25 cellular contexts compared by ENCODE assay signal in the genomic region with DNA sequence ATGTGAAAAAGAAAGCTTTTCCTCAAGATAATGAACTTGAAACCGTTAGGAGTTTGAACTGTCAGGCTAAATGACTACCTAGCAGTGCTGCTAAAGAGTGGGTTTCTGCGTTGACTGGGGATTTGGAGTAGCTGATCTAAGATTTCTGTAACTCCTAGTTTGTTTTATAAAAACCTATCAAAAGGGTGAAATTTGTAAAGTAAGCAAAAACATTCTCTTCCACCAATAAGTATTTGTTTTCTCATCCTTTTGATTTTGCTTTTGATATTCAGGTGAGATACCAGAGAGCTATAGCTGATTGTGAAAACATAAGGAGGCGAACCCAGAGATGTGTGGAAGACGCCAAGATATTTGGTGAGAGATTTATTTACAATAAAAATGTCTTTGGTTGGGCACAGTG. TPM values are rescaled to one million over a fixed set of nuclear protein-coding genes. Genes with fewer than 3 reads are reported as not detected.
DNase-seq lines count a peak whose midpoint lies in the region; ATAC-seq, FAIRE-seq and TF ChIP-seq lines count a peak whose summit lies in the region.
"Had no signal": no experiment of that assay in that cellular context is flagged by ENCODE, and none has a peak within 500 bp of the region (broad histone marks: within the 10 kb centered on the region; RNA-seq: fewer than 3 reads in every experiment).

No MANE protein-coding gene starts in this region.

- CTCF ChIA-PET in CD4-positive, alpha-beta memory T cell (lab: Charles Lee; ENCODE audit: partially characterized antibody): interaction anchor here (1.3 to 26.0 kb wide), 3 partner anchors 9 to 213 kb away, joined by 3 to 337 read pairs (median 13); partner anchors contain the start of gene PCYOX1L

- H3K27me3 ChIP-seq in CD4-positive, alpha-beta memory T cell (ENCODE audit: insufficient read depth, low read length): no peaks in the 10 kb centered on the region
- H3K27me3 ChIP-seq in transverse colon (no peaks in the 10 kb centered on the region), right cardiac atrium (ENCODE audit: control insufficient read depth, insufficient read depth) (no peaks in the 10 kb centered on the region)
- H3K27me3 ChIP-seq: BLaER1, heart right ventricle, neutrophil had no signal

- TF ChIP-seq POLR2A in transverse colon (IDR thresholded peaks at IDR 0.05): no peak

- intact Hi-C loops in CD4-positive, alpha-beta memory T cell (cut with micrococcal nuclease): loop anchor here (2.0 to 10.0 kb wide), 4 partner anchors 109 to 965 kb away; partner anchors contain the start of genes CSNK1A1, FBXO38 and SLC26A2
- intact Hi-C loops in transverse colon (cut with DNase I; ENCODE audit: low total_unique reads): no loop called here
- intact Hi-C loops in right cardiac atrium (cut with DNase I): no loop called here

- peaks cover 63% of the 10 kb centered on the region for H3K36me3 Mint-ChIP-seq in activated T-cell treated with anti-CD3 and anti-CD28 coated beads, Interleukin-2, amount 50 U/mL, for 4 hours (ENCODE audit: insufficient read depth)
- H3K36me3 Mint-ChIP-seq in CD4-positive, alpha-beta memory T cell: peaks cover 59 to 77% of the 10 kb centered on the region in 2 donors
- peaks cover 21% of the 10 kb centered on the region for H3K36me3 Mint-ChIP-seq in T-helper 17 cell (ENCODE audit: low read depth)
- H3K36me3 Mint-ChIP-seq in endothelial cell (ENCODE audit: low read depth, unreplicated experiment): peaks cover 44% of the 10 kb centered on the region

- no peak for TF ChIP-seq EP300 in transverse colon (IDR thresholded peaks at IDR 0.05; ENCODE audit: low read depth)

- POLR2A ChIA-PET in CD4-positive, alpha-beta memory T cell (lab: Charles Lee; ENCODE audit: partially characterized antibody): interaction anchor here (0.9 to 8.6 kb wide), 8 partner anchors 8 to 651 kb away, joined by 3 to 289 read pairs (median 4); partner anchors contain the start of genes PCYOX1L and TIGD6

- WGBS in transverse colon (ENCODE audit: low coverage in 1 of 2), 2 donors: 88 to 89% methylated on average over 4 of the region's 4 CpGs
- 86% methylated on average over 4 of the region's 4 CpGs for WGBS in right cardiac atrium

- H3K27ac Mint-ChIP-seq in CD4-positive, alpha-beta memory T cell: peak overlapping the region; percentile 87 to 99 (median 94)
- H3K27ac Mint-ChIP-seq in T-helper 17 cell (peak overlapping the region; percentile 95), endothelial cell (ENCODE audit: unreplicated experiment) (no peak overlapping the region)

- H3K4me3 Mint-ChIP-seq in activated T-cell treated with anti-CD3 and anti-CD28 coated beads, Interleukin-2, amount 50 U/mL, for 4 hours: peak overlapping the region; percentile 98
- H3K4me3 Mint-ChIP-seq in CD4-positive, alpha-beta memory T cell: peak overlapping the region; percentile 79 to 99 (median 96)
- H3K4me3 Mint-ChIP-seq in T-helper 17 cell (peak overlapping the region; percentile 92), endothelial cell (ENCODE audit: unreplicated experiment) (peak overlapping the region; percentile 50)

- peak overlapping the region; percentile 61 for H3K27ac ChIP-seq in CD4-positive, alpha-beta memory T cell (ENCODE audit: low read depth, low read length)
- H3K27ac ChIP-seq in transverse colon (no peak overlapping the region), right cardiac atrium (ENCODE audit: low read length) (no peak overlapping the region)
- H3K27ac ChIP-seq: BLaER1, neutrophil, psoas muscle had no signal

- no peak for FAIRE-seq in RCC 7860 (lab: Jason Lieb, UNC)
- FAIRE-seq: H54, TTC549, urothelium cell line had no signal

- in situ Hi-C loops in transverse colon (cut with MboI; ENCODE audit: low pct_ligation_motif_present in 1 of 4, low pct_unique_long_range_greater_than_20kb in 1 of 4, low sequenced_read_pairs in 3 of 4): loop anchor here in 1 of 4 donors (25.0 kb wide), 1 partner anchor 213 kb away; the partner anchor contains the start of gene CSNK1A1

- no peak for DNase-seq in activated T-cell treated with anti-CD3 and anti-CD28 coated beads, Interleukin-2, amount 50 U/mL, for 4 hours
- DNase-seq in activated T-cell treated with anti-CD3 and anti-CD28 coated beads, Interleukin-2, amount 50 U/mL, for 1 hour: no peak
- DNase-seq in CD4-positive, alpha-beta memory T cell: no peak
- DNase-seq in T-helper 17 cell (no peak), endothelial cell (ENCODE audit: low spot score) (no peak), RCC 7860 (ENCODE audit: low spot score) (no peak), transverse colon (no peak), right cardiac atrium (no peak)
- DNase-seq: activated CD4-positive, CD25-positive, alpha-beta regulatory T cell treated with anti-CD3 and anti-CD28 coated beads, Interleukin-2, amount 50 U/mL, for 72 hours; activated CD8-positive, alpha-beta memory T cell treated with anti-CD3 and anti-CD28 coated beads, Interleukin-2, amount 50 U/mL, for 48 hours; cerebellar nuclear complex; foreskin fibroblast; heart right ventricle; KG1; MV-4-11; OCI-M1; psoas muscle; stimulated activated CD8-positive, alpha-beta memory T cell treated with anti-CD3 and anti-CD28 coated beads, Interleukin-4, amount 100 ng/mL, for 48 hours had no signal

- H3K36me3 ChIP-seq in CD4-positive, alpha-beta memory T cell (ENCODE audit: insufficient read depth, low read length): peaks cover 54% of the 10 kb centered on the region
- H3K36me3 ChIP-seq in transverse colon: peaks cover 0 to 43% (median 16%) of the 10 kb centered on the region in 4 donors

- no peaks in the 10 kb centered on the region for H3K27me3 Mint-ChIP-seq in activated T-cell treated with anti-CD3 and anti-CD28 coated beads, Interleukin-2, amount 50 U/mL, for 4 hours (ENCODE audit: low read depth)
- H3K27me3 Mint-ChIP-seq in CD4-positive, alpha-beta memory T cell: no peaks in the 10 kb centered on the region
- H3K27me3 Mint-ChIP-seq in T-helper 17 cell (no peaks in the 10 kb centered on the region), endothelial cell (ENCODE audit: unreplicated experiment) (peaks cover 14% of the 10 kb centered on the region)

- no peaks in the 10 kb centered on the region for H3K9me3 ChIP-seq in CD4-positive, alpha-beta memory T cell (ENCODE audit: control insufficient read depth in 1 of 2, low read length in 2 of 2)
- H3K9me3 ChIP-seq in T-helper 17 cell (ENCODE audit: control insufficient read depth, low read length, poor library complexity, severe bottlenecking): no peaks in the 10 kb centered on the region
- no peaks in the 10 kb centered on the region for H3K9me3 ChIP-seq in transverse colon
- no peaks in the 10 kb centered on the region for H3K9me3 ChIP-seq in right cardiac atrium (ENCODE audit: control insufficient read depth, low read length)
- H3K9me3 ChIP-seq: BLaER1, heart right ventricle, neutrophil, psoas muscle had no signal

- TF ChIP-seq CTCF in endothelial cell (IDR thresholded peaks at IDR 0.05; ENCODE audit: unreplicated experiment) (no peak), transverse colon (IDR thresholded peaks at IDR 0.05) (no peak)

- ATAC-seq in activated T-cell treated with anti-CD3 and anti-CD28 coated beads, Interleukin-2, amount 50 U/mL, for 4 hours: no peak
- ATAC-seq in T-helper 17 cell: no peak
- ATAC-seq in right cardiac atrium: no peak
- ATAC-seq: heart right ventricle, psoas muscle, Right ventricle myocardium inferior had no signal

- H3K4me3 ChIP-seq in CD4-positive, alpha-beta memory T cell (ENCODE audit: low read length in 2 of 2): no peak overlapping the region
- no peak overlapping the region for H3K4me3 ChIP-seq in transverse colon
- no peak overlapping the region for H3K4me3 ChIP-seq in right cardiac atrium (ENCODE audit: low read length)
- H3K4me3 ChIP-seq: BLaER1, heart right ventricle, psoas muscle had no signal

- peaks cover 75% of the 10 kb centered on the region for H3K4me1 Mint-ChIP-seq in activated T-cell treated with anti-CD3 and anti-CD28 coated beads, Interleukin-2, amount 50 U/mL, for 4 hours (ENCODE audit: low read depth)
- peaks cover 54 to 90% (median 74%) of the 10 kb centered on the region in 4 donors for H3K4me1 Mint-ChIP-seq in CD4-positive, alpha-beta memory T cell
- H3K4me1 Mint-ChIP-seq in T-helper 17 cell (peaks cover 62% of the 10 kb centered on the region), endothelial cell (ENCODE audit: unreplicated experiment) (peaks cover 41% of the 10 kb centered on the region)

- H3K4me1 ChIP-seq in CD4-positive, alpha-beta memory T cell (ENCODE audit: insufficient read depth, low read length): peaks cover 87% of the 10 kb centered on the region
- peaks cover 4 to 25% (median 10%) of the 10 kb centered on the region in 4 donors for H3K4me1 ChIP-seq in transverse colon
- H3K4me1 ChIP-seq in right cardiac atrium (ENCODE audit: control insufficient read depth, insufficient read depth, low read length): no peaks in the 10 kb centered on the region

- no peaks in the 10 kb centered on the region for H3K9me3 Mint-ChIP-seq in activated T-cell treated with anti-CD3 and anti-CD28 coated beads, Interleukin-2, amount 50 U/mL, for 4 hours
- H3K9me3 Mint-ChIP-seq in CD4-positive, alpha-beta memory T cell: peaks cover 0 to 4% (median 0%) of the 10 kb centered on the region in 8 donors
- H3K9me3 Mint-ChIP-seq in endothelial cell (ENCODE audit: unreplicated experiment): peaks cover 6% of the 10 kb centered on the region

RNA-seq across cellular contexts. Expression of gene GRPEL2, which starts 4.1 kb away (rescaled TPM):
- total RNA-seq in activated T-cell treated with anti-CD3 and anti-CD28 coated beads, Interleukin-2, amount 50 U/mL, for 4 hours: 10 to 100 TPM; 45.8 to 52.1 (median 50.6) TPM
- 10 to 100 TPM; 39.4 to 41.9 TPM for total RNA-seq in CD4-positive, alpha-beta memory T cell
- polyA plus RNA-seq in CD4-positive, alpha-beta memory T cell: 1 to 10 TPM; 6.9 to 7.1 TPM
- total RNA-seq in T-helper 17 cell: 10 to 100 TPM; 21.2 to 33.0 TPM
- total RNA-seq in endothelial cell (ENCODE audit: unreplicated experiment): 51.1 TPM
- 10 to 100 TPM in 1 of 4 donors, 1 to 10 TPM in 3; 2.2 to 10.6 (median 6.4) TPM for total RNA-seq in transverse colon
- 10 to 100 TPM in 1 of 4 donors, 1 to 10 TPM in 3; 9.1 to 11.3 (median 9.4) TPM for total RNA-seq in right cardiac atrium
- 4.8 TPM for polyA plus RNA-seq in right cardiac atrium

RNA-seq across cellular contexts. Expression of gene PCYOX1L, which starts 8.5 kb away (rescaled TPM):
- total RNA-seq in activated T-cell treated with anti-CD3 and anti-CD28 coated beads, Interleukin-2, amount 50 U/mL, for 4 hours: 10 to 100 TPM in 1 of 3 donors, 1 to 10 TPM in 2; 8.8 to 13.4 (median 8.8) TPM
- total RNA-seq in CD4-positive, alpha-beta memory T cell: 10 to 100 TPM; 40.4 to 43.9 TPM
- polyA plus RNA-seq in CD4-positive, alpha-beta memory T cell: 10 to 100 TPM in 1 of 2 donors, 1 to 10 TPM in 1; 9.9 to 15.6 TPM
- 10 to 100 TPM; 33.1 to 35.0 TPM for total RNA-seq in T-helper 17 cell
- 18.3 TPM for total RNA-seq in endothelial cell (ENCODE audit: unreplicated experiment)
- 1 to 10 TPM in 3 of 4 donors, under 1 TPM in 1; 0.75 to 5.4 (median 2.8) TPM for total RNA-seq in transverse colon
- total RNA-seq in right cardiac atrium: 1 to 10 TPM; 4.7 to 7.0 (median 6.2) TPM
- 3.7 TPM for polyA plus RNA-seq in right cardiac atrium

RNA-seq across cellular contexts. Expression of gene IL17B, which starts 29.7 kb away (rescaled TPM):
- total RNA-seq in activated T-cell treated with anti-CD3 and anti-CD28 coated beads, Interleukin-2, amount 50 U/mL, for 4 hours: not detected
- total RNA-seq in CD4-positive, alpha-beta memory T cell: not detected
- not detected for polyA plus RNA-seq in CD4-positive, alpha-beta memory T cell
- total RNA-seq in T-helper 17 cell (not detected), endothelial cell (ENCODE audit: unreplicated experiment) (not detected), transverse colon (not detected), right cardiac atrium (1 to 10 TPM in 1 of 4 donors, under 1 TPM in 2, not detected in 1; 0.65 to 2.3 (median 0.94) TPM)
- 1.4 TPM for polyA plus RNA-seq in right cardiac atrium
- total RNA-seq: NCI-H460, Right ventricle myocardium inferior had no signal
